In the genomic region with DNA sequence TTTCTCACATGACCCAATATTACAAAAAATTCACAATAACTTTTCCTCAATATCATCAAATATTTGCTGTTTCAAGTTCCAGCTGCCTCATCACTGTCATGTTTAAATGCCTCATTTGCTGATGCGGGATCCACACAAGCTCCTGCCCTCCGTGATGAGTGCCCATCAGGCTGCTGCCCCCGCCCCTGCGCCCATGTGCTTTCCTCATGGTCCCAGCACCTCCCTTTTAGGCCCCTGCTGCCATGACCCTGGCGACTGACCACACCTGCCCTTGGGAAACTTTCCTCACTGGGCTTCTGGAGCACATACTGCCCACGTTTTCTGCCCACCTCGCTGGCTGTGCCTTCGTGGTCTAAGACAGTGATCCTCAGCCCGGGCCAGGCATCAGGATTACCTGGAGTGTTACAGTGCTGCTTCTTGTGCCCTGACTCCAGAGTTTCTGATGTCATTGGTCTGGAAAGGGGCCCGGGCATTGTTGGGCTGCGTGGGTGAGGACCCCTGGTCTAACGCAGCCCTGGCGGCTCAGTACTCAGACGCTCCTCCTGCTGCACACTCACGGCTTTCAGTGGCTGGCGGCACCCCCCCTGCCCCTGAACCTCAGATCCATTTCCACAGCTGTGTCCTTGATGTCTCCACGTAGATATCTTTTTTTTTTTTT, we compare ENCODE assay signal across 18 cellular contexts. TPM values are rescaled to one million over a fixed set of nuclear protein-coding genes. Genes with fewer than 3 reads are reported as not detected.
A peak's percentile ranks its signal among the peaks of the same experiment; 100 is the strongest.
DNase-seq lines count a peak whose midpoint lies in the region; ATAC-seq, FAIRE-seq and TF ChIP-seq lines count a peak whose summit lies in the region.
"Had no signal": no experiment of that assay in that cellular context is flagged by ENCODE, and none has a peak within 500 bp of the region (broad histone marks: within the 10 kb centered on the region; RNA-seq: fewer than 3 reads in every experiment).

No MANE protein-coding gene starts in this region.

- no CpG with 5 or more reads among the region's 17 CpGs for WGBS in H9 (ENCODE audit: extremely low coverage, insufficient read length, low lambda C conversion rate)

- H3K4me1 ChIP-seq in H9 (ENCODE audit: insufficient read depth, low read length), result no peaks in the 10 kb centered on the region; the same call in 1 of the 2 replicates
- peaks cover 55% of the 10 kb centered on the region for H3K4me1 ChIP-seq in muscle layer of colon (ENCODE audit: insufficient read depth, low read length)
- H3K4me1 ChIP-seq in stomach smooth muscle (ENCODE audit: control insufficient read depth, insufficient read depth, low read length), result peaks cover 48% of the 10 kb centered on the region

- H3K36me3 Mint-ChIP-seq in H9 (ENCODE audit: insufficient read depth in 1 of 3, low read depth in 3 of 3) (peaks cover 3 to 17% (median 10%) of the 10 kb centered on the region in 3 experiments; a peak in 5 of 7 replicates), CD14-positive monocyte (peaks cover 28 to 45% of the 10 kb centered on the region in 2 donors)

- H3K27me3 Mint-ChIP-seq in H9 (ENCODE audit: low read depth) (no peaks in the 10 kb centered on the region), CD14-positive monocyte (ENCODE audit: low read depth in 3 of 3) (peaks cover 0 to 4% (median 2%) of the 10 kb centered on the region in 3 donors)

- H3K4ac ChIP-seq in H9 (ENCODE audit: low read depth, low read length), result no peak overlapping the region

- H2AFZ ChIP-seq in H9 (ENCODE audit: low read length), result no peak overlapping the region

- H3K4me1 Mint-ChIP-seq in H9 (peaks cover 3% of the 10 kb centered on the region in 2 experiments; a peak in 2 of 4 replicates), CD14-positive monocyte (peaks cover 12% of the 10 kb centered on the region)

- no peak overlapping the region for H4K8ac ChIP-seq in H9 (replicated peaks; ENCODE audit: insufficient read length, low read depth, low read length)

- H3K4me2 ChIP-seq in H9 (ENCODE audit: insufficient read depth, insufficient read length, low read length), result no peak overlapping the region

- H3K4me3 Mint-ChIP-seq in H9 (no peak overlapping the region), CD14-positive monocyte (no peak overlapping the region)

- no peaks in the 10 kb centered on the region for H3K9me3 Mint-ChIP-seq in H9
- H3K9me3 Mint-ChIP-seq in CD14-positive monocyte, result no peaks in the 10 kb centered on the region

- H3K27ac Mint-ChIP-seq in H9 (peak overlapping the region; percentile 58 to 82 (median 74); a peak in 4 of 7 replicates), CD14-positive monocyte (peak overlapping the region in 3 of 7 donors; percentile 6 to 79 (median 60))

- H2AK5ac ChIP-seq in H9 (ENCODE audit: insufficient read length, low read length), result no peak overlapping the region

- H3K79me2 ChIP-seq in H9 (ENCODE audit: insufficient read depth, low read length), result no peaks in the 10 kb centered on the region; the same call in 1 of the 2 replicates

- H3K9ac ChIP-seq in H9 (ENCODE audit: extremely low read depth, insufficient read length, low read length), result no peak overlapping the region
- peak overlapping the region; percentile 46 for H3K9ac ChIP-seq in muscle layer of colon (ENCODE audit: low read length)
- peak overlapping the region in 1 of 2 donors; percentile 64 for H3K9ac ChIP-seq in stomach smooth muscle (ENCODE audit: low read length in 2 of 2)

- H3K79me1 ChIP-seq in H9 (ENCODE audit: insufficient read depth, low read depth, low read length, poor library complexity, severe bottlenecking), result no peaks in the 10 kb centered on the region

- no peak overlapping the region for H4K91ac ChIP-seq in H9 (ENCODE audit: insufficient read length, low read depth, low read length)

- no peak overlapping the region for H2BK5ac ChIP-seq in H9 (ENCODE audit: insufficient read length, low read length)

- H3K18ac ChIP-seq in H9 (ENCODE audit: insufficient read length, low read depth, low read length), result no peak overlapping the region

- H4K5ac ChIP-seq in H9 (ENCODE audit: insufficient read length, low read depth, low read length), result no peak overlapping the region

- no peak overlapping the region for H3K23ac ChIP-seq in H9 (ENCODE audit: insufficient read length, low read depth, low read length)

- no peak overlapping the region for H3K14ac ChIP-seq in H9 (ENCODE audit: insufficient read depth, low read length)

- H3K9me3 ChIP-seq in H9 (ENCODE audit: control insufficient read depth, low read depth, low read length) (no peaks in the 10 kb centered on the region), muscle layer of colon (ENCODE audit: low read length) (no peaks in the 10 kb centered on the region), stomach smooth muscle (ENCODE audit: control insufficient read depth in 2 of 2, low read length in 2 of 2) (no peaks in the 10 kb centered on the region)

- H3K36me3 ChIP-seq in muscle layer of colon (ENCODE audit: insufficient read depth, low read length), result no peaks in the 10 kb centered on the region
- H3K36me3 ChIP-seq in stomach smooth muscle (ENCODE audit: control insufficient read depth in 2 of 2, insufficient read depth in 2 of 2, low read length in 2 of 2), result peaks cover 0 to 4% of the 10 kb centered on the region in 2 donors

- no peaks in the 10 kb centered on the region for H3K27me3 ChIP-seq in H9 (ENCODE audit: insufficient read depth, low read length)
- no peaks in the 10 kb centered on the region for H3K27me3 ChIP-seq in muscle layer of colon (ENCODE audit: control insufficient read depth in 1 of 2, insufficient read depth in 2 of 2, low read length in 2 of 2)
- no peaks in the 10 kb centered on the region for H3K27me3 ChIP-seq in stomach smooth muscle (ENCODE audit: control insufficient read depth in 1 of 2, insufficient read depth in 2 of 2, low read length in 2 of 2)

- no peak overlapping the region for H3T11ph ChIP-seq in H9 (ENCODE audit: low read length)

- H2BK15ac ChIP-seq in H9 (ENCODE audit: low read depth, low read length), result no peak overlapping the region

- no peaks in the 10 kb centered on the region for H4K20me1 ChIP-seq in H9 (ENCODE audit: control insufficient read depth, insufficient read depth, insufficient read length)

- ATAC-seq in GM18861 (IDR thresholded peaks at IDR 0.05; ENCODE audit: unreplicated experiment) (no peak), HG02840 (IDR thresholded peaks at IDR 0.05; ENCODE audit: low FRiP score, unreplicated experiment) (no peak)

- TF ChIP-seq CTCF in H9 (conservative IDR thresholded peaks at IDR 0.05) (no peak), CD14-positive monocyte (IDR thresholded peaks at IDR 0.05) (no peak)

- H3K27ac ChIP-seq in H9 (ENCODE audit: insufficient read length, low read depth, low read length) (no peak overlapping the region), cingulate gyrus (ENCODE audit: low read depth, low read length) (peak overlapping the region; percentile 87), muscle layer of colon (ENCODE audit: low read depth, low read length) (peak overlapping the region; percentile 74), stomach smooth muscle (ENCODE audit: low read length) (peak overlapping the region; percentile 94)

- no peak overlapping the region for H2BK120ac ChIP-seq in H9 (ENCODE audit: low read depth, low read length, poor library complexity, severe bottlenecking)

- H2BK20ac ChIP-seq in H9 (ENCODE audit: low read depth, low read length, poor library complexity, severe bottlenecking), result no peak overlapping the region

- DNase-seq in H9, result no peak
- DNase-seq in GM12891 (ENCODE audit: insufficient read length, low spot score), result no peak
- no peak for DNase-seq in CD14-positive monocyte (ENCODE audit: low spot score)
- DNase-seq: activated CD4-positive, alpha-beta T cell treated with anti-CD3 and anti-CD28 coated beads, Interleukin-2, amount 50 U/mL, for 48 hours; activated gamma-delta T cell; NCI-H1092 treated with DMSO at 0.1 percent for 48 hours; NCI-H524; retina; T-helper 9 cell had no signal

- no peak for TF ChIP-seq POLR2A in GM12891 (IDR thresholded peaks at IDR 0.05; ENCODE audit: low read depth, low read length)

- intact Hi-C loops in CD14-positive monocyte (cut with micrococcal nuclease), result no loop called here

- no peak overlapping the region for H3K56ac ChIP-seq in H9 (ENCODE audit: insufficient read length, low read depth, low read length)

- H3K4me3 ChIP-seq in muscle layer of colon (ENCODE audit: low read depth in 1 of 2, low read length in 2 of 2), result no peak overlapping the region
- no peak overlapping the region for H3K4me3 ChIP-seq in stomach smooth muscle (ENCODE audit: low read length in 2 of 2)

- no peak for FAIRE-seq in GM12891 (lab: Jason Lieb, UNC)
- FAIRE-seq: colon had no signal

- H3K23me2 ChIP-seq in H9 (ENCODE audit: insufficient read length, low read depth, low read length, poor library complexity, severe bottlenecking), result no peaks in the 10 kb centered on the region

- H2BK12ac ChIP-seq in H9 (ENCODE audit: insufficient read length, low read depth, low read length), result no peak overlapping the region

TF ChIP-seq in GM12891, 5 proteins besides CTCF, POLR2A, EP300 and RAD21:
- TF ChIP-seq POU2F2 (IDR thresholded peaks at IDR 0.05; ENCODE audit: low read depth, low read length) (no peak), SPI1 (IDR thresholded peaks at IDR 0.05; ENCODE audit: low read depth, low read length) (no peak), POLR2AphosphoS5 (IDR thresholded peaks at IDR 0.05; ENCODE audit: low read depth, low read length) (no peak), PAX5 (IDR thresholded peaks at IDR 0.05; ENCODE audit: insufficient read depth, low read length, severe bottlenecking) (no peak), TAF1 (IDR thresholded peaks at IDR 0.05; ENCODE audit: low read depth, low read length) (no peak)
TF ChIP-seq in GM12891: peak in this region for 0.

RNA-seq across cellular contexts. Expression of gene PLEKHM2, which starts 20.5 kb away (rescaled TPM):
- 45.9 and 50.4 TPM in 2 replicates for total RNA-seq in H9 (2021)
- 27.3 TPM for polyA plus RNA-seq in GM12891 (2012; ENCODE audit: low read depth, missing spikeins)
- 1 to 10 TPM; 4.0 to 5.8 TPM for polyA plus RNA-seq in CD14-positive monocyte

RNA-seq across cellular contexts. Expression of gene SLC25A34, which starts 31.4 kb away (rescaled TPM):
- total RNA-seq in H9 (2021), result 0.94 and 1.5 TPM in 2 replicates
- 0.42 TPM for polyA plus RNA-seq in GM12891 (2012; ENCODE audit: low read depth, missing spikeins)
- under 1 TPM; 0.08 to 0.61 TPM for polyA plus RNA-seq in CD14-positive monocyte

RNA-seq across cellular contexts. Expression of gene TMEM82, which starts 37.6 kb away (rescaled TPM):
- total RNA-seq in H9 (2021), result 1.0 and 1.4 TPM in 2 replicates
- polyA plus RNA-seq in GM12891 (2012; ENCODE audit: low read depth, missing spikeins), result not detected
- not detected for polyA plus RNA-seq in CD14-positive monocyte
- total RNA-seq: lower leg skin, RPMI7951 had no signal
- polyA plus RNA-seq: BJ had no signal

RNA-seq across cellular contexts. Expression of gene FBLIM1, which starts 53.9 kb away (rescaled TPM):
- 64.7 and 66.8 TPM in 2 replicates for total RNA-seq in H9 (2021)
- not detected for polyA plus RNA-seq in GM12891 (2012; ENCODE audit: low read depth, missing spikeins)
- polyA plus RNA-seq in CD14-positive monocyte, result not detected
